Comparison of ENCODE assay signal across 18 cellular contexts in the genomic region with DNA sequence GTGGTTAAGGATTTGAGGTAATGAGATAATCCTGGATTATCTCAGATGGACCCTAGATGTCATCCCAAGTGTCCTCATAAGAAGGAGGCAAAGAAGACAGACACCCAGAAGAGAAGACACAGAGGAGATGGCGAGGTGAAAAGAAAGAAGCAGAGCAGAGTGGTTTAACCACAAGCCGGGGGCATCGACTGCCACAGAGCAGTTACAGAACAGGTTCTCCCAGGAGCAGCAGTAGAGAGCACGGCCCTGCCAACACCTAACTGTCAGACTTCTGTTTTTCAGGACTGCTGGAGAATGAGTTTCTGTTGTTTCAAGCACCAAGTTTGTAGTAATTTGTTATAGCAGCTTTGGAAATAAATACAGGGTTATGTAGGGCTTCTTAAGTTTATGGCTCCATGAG.
A peak's percentile ranks its signal among the peaks of the same experiment; 100 is the strongest.
DNase-seq lines count a peak whose midpoint lies in the region; ATAC-seq and TF ChIP-seq lines count a peak whose summit lies in the region.
"Had no signal": no experiment of that assay in that cellular context is flagged by ENCODE, and none has a peak within 500 bp of the region (broad histone marks: within the 10 kb centered on the region; RNA-seq: fewer than 3 reads in every experiment).

No MANE protein-coding gene starts in this region.

- no peaks in the 10 kb centered on the region for H3K27me3 Mint-ChIP-seq in MCF 10A (ENCODE audit: insufficient read depth, unreplicated experiment)
- H3K27me3 Mint-ChIP-seq in activated CD4-positive, alpha-beta T cell treated with anti-CD3 and anti-CD28 coated beads for 36 hours = no peaks in the 10 kb centered on the region

- POLR2A ChIA-PET in MCF 10A (lab: Yijun Ruan, JAX) (no interaction called here), PC-3 (lab: Charles Lee; ENCODE audit: unreplicated experiment) (no interaction called here)
- POLR2A ChIA-PET in activated CD4-positive, alpha-beta T cell treated with anti-CD3 and anti-CD28 coated beads for 36 hours (lab: Charles Lee) = no interaction called here

- CTCF ChIA-PET in MCF 10A (lab: Yijun Ruan, JAX) (no interaction called here), PC-3 (lab: Charles Lee) (no interaction called here)
- CTCF ChIA-PET in activated CD4-positive, alpha-beta T cell treated with anti-CD3 and anti-CD28 coated beads for 36 hours (lab: Charles Lee) = interaction anchor here (0.6 kb wide), 1 partner anchor 433 kb away, joined by 3 read pairs; no protein-coding TSS in a partner anchor

- DNase-seq in T47D (ENCODE audit: low read depth in 1 of 2, low spot score in 1 of 2) (peak; percentile 3 to 70), MCF 10A (ENCODE audit: unreplicated experiment) (no peak), PC-3 (peak; percentile 66), epidermal melanocyte (ENCODE audit: insufficient read length, low spot score) (no peak), NCI-H187 treated with DMSO at 0.1 percent for 48 hours (lab: John Stamatoyannopoulos, UW) (no peak)
- DNase-seq in activated CD4-positive, alpha-beta T cell treated with anti-CD3 and anti-CD28 coated beads for 36 hours = no peak
- DNase-seq: DMS 273 treated with DMSO at 0.1 percent for 48 hours, GDM1, MG63, NCI-H1092, NCI-H146, NCI-H2171, NCI-H446 treated with DMSO at 0.1 percent for 48 hours, SHP77 had no signal

- H3K79me2 ChIP-seq in PC-3 (ENCODE audit: low read length) = no peaks in the 10 kb centered on the region

- intact Hi-C loops in MCF 10A (cut with micrococcal nuclease) = loop anchor here (5.0 kb wide), 1 partner anchor 435 kb away; a partner anchor contains a TSS
- intact Hi-C loops in PC-3 (cut with micrococcal nuclease) = no loop called here
- intact Hi-C loops in activated CD4-positive, alpha-beta T cell treated with anti-CD3 and anti-CD28 coated beads for 36 hours (cut with DNase I, micrococcal nuclease) = no loop called here

- H3K4me3 Mint-ChIP-seq in MCF 10A (ENCODE audit: unreplicated experiment) = no peak overlapping the region
- H3K4me3 Mint-ChIP-seq in activated CD4-positive, alpha-beta T cell treated with anti-CD3 and anti-CD28 coated beads for 36 hours = no peak overlapping the region

- peak overlapping the region; percentile 41; the same call in 1 of the 2 replicates for H3K4me2 ChIP-seq in PC-3 (ENCODE audit: low read length)
- H3K4me2 ChIP-seq: BLaER1 treated with 17β-estradiol and CSF1 and Interleukin-3, amounts not matched to agents 10 nM and 100 nM; KMS-11 had no signal

- H3K27ac Mint-ChIP-seq in MCF 10A (ENCODE audit: low read depth, unreplicated experiment) = no peak overlapping the region
- H3K27ac Mint-ChIP-seq in activated CD4-positive, alpha-beta T cell treated with anti-CD3 and anti-CD28 coated beads for 36 hours = no peak overlapping the region

- no peaks in the 10 kb centered on the region for H3K36me3 Mint-ChIP-seq in MCF 10A (ENCODE audit: insufficient read depth, unreplicated experiment)
- no peaks in the 10 kb centered on the region for H3K36me3 Mint-ChIP-seq in activated CD4-positive, alpha-beta T cell treated with anti-CD3 and anti-CD28 coated beads for 36 hours (ENCODE audit: low read depth)

- H4K20me1 ChIP-seq in PC-3 (ENCODE audit: low read length) = no peaks in the 10 kb centered on the region
- H4K20me1 ChIP-seq: BLaER1 treated with 17β-estradiol and CSF1 and Interleukin-3, amounts not matched to agents 10 nM and 100 nM had no signal

- BruUV-seq in MCF 10A (replicated peaks; lab: Mats Ljungman, UMichigan) (no TSS peak), PC-3 (replicated peaks; lab: Mats Ljungman, UMichigan) (no TSS peak)

- no peak overlapping the region for H3K27ac ChIP-seq in PC-3 (ENCODE audit: low read length)
- H3K27ac ChIP-seq: BLaER1 treated with 17β-estradiol and CSF1 and Interleukin-3, amounts not matched to agents 10 nM and 100 nM; KMS-11 had no signal

- H3K9me3 Mint-ChIP-seq in MCF 10A (ENCODE audit: unreplicated experiment) = no peaks in the 10 kb centered on the region
- H3K9me3 Mint-ChIP-seq in activated CD4-positive, alpha-beta T cell treated with anti-CD3 and anti-CD28 coated beads for 36 hours (ENCODE audit: low read depth) = no peaks in the 10 kb centered on the region

- peak; percentile 64 for ATAC-seq in PC-3
- ATAC-seq in esophagus mucosa = peak; percentile 79
- ATAC-seq in activated CD4-positive, alpha-beta T cell treated with anti-CD3 and anti-CD28 coated beads for 36 hours = no peak
- no peak for ATAC-seq in HG02610 (IDR thresholded peaks at IDR 0.05; ENCODE audit: unreplicated experiment)

- H3K9ac ChIP-seq in PC-3 (ENCODE audit: low read length) = no peak overlapping the region
- H3K9ac ChIP-seq: BLaER1 treated with 17β-estradiol and CSF1 and Interleukin-3, amounts not matched to agents 10 nM and 100 nM; KMS-11 had no signal

- no peaks in the 10 kb centered on the region for H3F3A ChIP-seq in PC-3 (ENCODE audit: low read length, unreplicated experiment)

- H3K27me3 ChIP-seq in PC-3 (ENCODE audit: low read length) = peaks cover 25% of the 10 kb centered on the region
- H3K27me3 ChIP-seq: BLaER1 treated with 17β-estradiol and CSF1 and Interleukin-3, amounts not matched to agents 10 nM and 100 nM had no signal

- no peak overlapping the region for H3K4me3 ChIP-seq in PC-3 (ENCODE audit: low read length)
- H3K4me3 ChIP-seq: BLaER1 treated with 17β-estradiol and CSF1 and Interleukin-3, amounts not matched to agents 10 nM and 100 nM; MG63 had no signal

- peaks cover 9% of the 10 kb centered on the region for H3K4me1 ChIP-seq in PC-3 (ENCODE audit: insufficient read depth, low read length)
- H3K4me1 ChIP-seq: BLaER1 treated with 17β-estradiol and CSF1 and Interleukin-3, amounts not matched to agents 10 nM and 100 nM had no signal

- H3K9me2 ChIP-seq in PC-3 (replicated peaks; ENCODE audit: low read length) = no peaks in the 10 kb centered on the region

- no peaks in the 10 kb centered on the region for H3K9me3 ChIP-seq in PC-3 (ENCODE audit: low read length)
- H3K9me3 ChIP-seq: BLaER1 treated with 17β-estradiol and CSF1 and Interleukin-3, amounts not matched to agents 10 nM and 100 nM; MG63 had no signal

- no peaks in the 10 kb centered on the region for H3K4me1 Mint-ChIP-seq in MCF 10A (ENCODE audit: insufficient read depth, unreplicated experiment)
- H3K4me1 Mint-ChIP-seq in activated CD4-positive, alpha-beta T cell treated with anti-CD3 and anti-CD28 coated beads for 36 hours = no peaks in the 10 kb centered on the region

- in situ Hi-C loops in T47D (cut with HindIII; ENCODE audit: low pct_unique_long_range_greater_than_20kb, low sequenced_read_pairs) = no loop called here

- H2AFZ ChIP-seq in PC-3 (ENCODE audit: low read length) = no peak overlapping the region

- TF ChIP-seq CTCF in MCF 10A (IDR thresholded peaks at IDR 0.05; ENCODE audit: unreplicated experiment) = no peak
- TF ChIP-seq CTCF in PC-3 (conservative IDR thresholded peaks at IDR 0.05; ENCODE audit: low read depth, low read length) = no peak

- no peaks in the 10 kb centered on the region for H3K36me3 ChIP-seq in PC-3 (ENCODE audit: low read depth, low read length)
- H3K36me3 ChIP-seq: BLaER1 treated with 17β-estradiol and CSF1 and Interleukin-3, amounts not matched to agents 10 nM and 100 nM; MG63 had no signal

Comparison
In these comparisons a context has a peak if more than half of its experiments do, and no peak if none do; other contexts are left out.
1. DNase-seq: peak in T47D (2 of 2) and PC-3 (single experiment); none in MCF 10A (single experiment), activated CD4-positive, alpha-beta T cell treated with anti-CD3 and anti-CD28 coated beads for 36 hours (single experiment), epidermal melanocyte (single experiment) and NCI-H187 treated with DMSO at 0.1 percent for 48 hours (single experiment).
2. ATAC-seq: peak in PC-3 (single experiment) and esophagus mucosa (single experiment); none in activated CD4-positive, alpha-beta T cell treated with anti-CD3 and anti-CD28 coated beads for 36 hours (single experiment) and HG02610 (single experiment).